1 cellular context compared by ENCODE assay signal in genomic region chr15:76905013-76905839, GRCh38.
TF ChIP-seq lines count a peak whose summit lies in the region.

Gene SCAPER (minus strand): TSS chr15:76905340. CDS start chr15:76883817, 21,523 bp downstream.

TF ChIP-seq in H1, 55 proteins besides CTCF, POLR2A, EP300 and RAD21 (continued from another document):
- TF ChIP-seq KDM4A (IDR thresholded peaks at IDR 0.05; ENCODE audit: low read depth, low read length, severe bottlenecking) (peak; percentile 53), YY1 (IDR thresholded peaks at IDR 0.05; ENCODE audit: low read depth, low read length) (peak; percentile 93), USF2 (IDR thresholded peaks at IDR 0.05; ENCODE audit: low read length) (peak; percentile 92), RBBP5 (IDR thresholded peaks at IDR 0.05; ENCODE audit: borderline replicate concordance, low read depth, low read length) (peak; percentile 92), JUND (IDR thresholded peaks at IDR 0.05; ENCODE audit: low read length) (no peak), TAF1 (IDR thresholded peaks at IDR 0.05; ENCODE audit: low read depth, low read length) (peak; percentile 37; the same call in 1 of the 2 replicates), ASH2L (IDR thresholded peaks at IDR 0.05; ENCODE audit: low read length) (peak; percentile 89), RXRA (IDR thresholded peaks at IDR 0.05; ENCODE audit: insufficient read depth, low read depth, low read length) (no peak), EGR1 (IDR thresholded peaks at IDR 0.05; ENCODE audit: borderline replicate concordance, low read depth, low read length) (no peak), SIX5 (IDR thresholded peaks at IDR 0.05; ENCODE audit: low read depth, low read length) (no peak), BACH1 (IDR thresholded peaks at IDR 0.05; ENCODE audit: low read length) (no peak), ATF3 (IDR thresholded peaks at IDR 0.05; ENCODE audit: insufficient read depth, low read depth, low read length) (peak; percentile 83), PHF8 (conservative IDR thresholded peaks at IDR 0.05; ENCODE audit: low read depth, low read length) (peak; percentile 64; the same call in 1 of the 2 replicates), MAFK (IDR thresholded peaks at IDR 0.05; ENCODE audit: low read depth, low read length) (no peak), SP4 (IDR thresholded peaks at IDR 0.05; ENCODE audit: low read length) (peak; percentile 73; the same call in 1 of the 2 replicates), KDM5A (IDR thresholded peaks at IDR 0.05; ENCODE audit: low read length) (no peak), SRF (IDR thresholded peaks at IDR 0.05; ENCODE audit: low read depth, low read length) (no peak), CREB1 (IDR thresholded peaks at IDR 0.05) (no peak), POU5F1 (IDR thresholded peaks at IDR 0.05; ENCODE audit: low read depth, low read length) (no peak), SP1 (IDR thresholded peaks at IDR 0.05; ENCODE audit: low read depth, low read length) (no peak), E2F6 (IDR thresholded peaks at IDR 0.05) (peak; percentile 99), TEAD4 (IDR thresholded peaks at IDR 0.05; ENCODE audit: low read depth, low read length) (no peak; the same call in 1 of the 2 replicates), GABPA (IDR thresholded peaks at IDR 0.05; ENCODE audit: borderline replicate concordance, insufficient read depth, low read length) (no peak), NANOG (IDR thresholded peaks at IDR 0.05; ENCODE audit: insufficient read depth, low read depth, low read length, poor library complexity, severe bottlenecking) (no peak), MAX (IDR thresholded peaks at IDR 0.05) (peak; percentile 97), SP2 (IDR thresholded peaks at IDR 0.05; ENCODE audit: low read length) (no peak), HDAC6 (IDR thresholded peaks at IDR 0.05; ENCODE audit: low read depth, low read length) (no peak), BCL11A (IDR thresholded peaks at IDR 0.05; ENCODE audit: low read depth in 2 of 2, low read length in 2 of 2) (no peak), CHD7 (IDR thresholded peaks at IDR 0.05; ENCODE audit: insufficient replicate concordance, low read length) (no peak), JUN (IDR thresholded peaks at IDR 0.05; ENCODE audit: low read depth, low read length) (no peak), CEBPB (IDR thresholded peaks at IDR 0.05; ENCODE audit: low read depth, low read length) (no peak), GTF2F1 (IDR thresholded peaks at IDR 0.05; ENCODE audit: borderline replicate concordance, low read depth, low read length) (no peak), TCF12 (IDR thresholded peaks at IDR 0.05; ENCODE audit: low read depth, low read length) (0 out of 2 replicates have a peak, but pooled peaks have one; percentile 16), ZNF274 (IDR thresholded peaks at IDR 0.05; ENCODE audit: borderline replicate concordance, extremely low read depth, low read length) (no peak), SIRT6 (IDR thresholded peaks at IDR 0.05; ENCODE audit: low read length) (no peak), SIN3A (conservative IDR thresholded peaks at IDR 0.05 in 1 of 2, IDR thresholded peaks at IDR 0.05 in 1 of 2; ENCODE audit: low read depth in 1 of 2, low read length in 2 of 2) (no peak), TAF7 (optimal IDR thresholded peaks at IDR 0.05; ENCODE audit: borderline replicate concordance, low read depth, low read length) (no peak), RNF2 (IDR thresholded peaks at IDR 0.05; ENCODE audit: borderline replicate concordance, low read depth, low read length, missing control alignments, poor library complexity, severe bottlenecking) (peak; percentile 51), TBP (IDR thresholded peaks at IDR 0.05; ENCODE audit: low read depth, low read length) (peak; percentile 41; the same call in 1 of the 2 replicates), CBX8 (IDR thresholded peaks at IDR 0.05; ENCODE audit: borderline replicate concordance, low read depth, low read length) (no peak), SUZ12 (IDR thresholded peaks at IDR 0.05; ENCODE audit: low read length) (no peak), EZH2 (IDR thresholded peaks at IDR 0.05; ENCODE audit: low read depth, low read length, severe bottlenecking) (no peak), CHD1 (IDR thresholded peaks at IDR 0.05; ENCODE audit: low read depth, low read length) (no peak), ATF2 (IDR thresholded peaks at IDR 0.05; ENCODE audit: low read length) (no peak)
